2 cellular contexts compared by ENCODE assay signal in the genomic region with DNA sequence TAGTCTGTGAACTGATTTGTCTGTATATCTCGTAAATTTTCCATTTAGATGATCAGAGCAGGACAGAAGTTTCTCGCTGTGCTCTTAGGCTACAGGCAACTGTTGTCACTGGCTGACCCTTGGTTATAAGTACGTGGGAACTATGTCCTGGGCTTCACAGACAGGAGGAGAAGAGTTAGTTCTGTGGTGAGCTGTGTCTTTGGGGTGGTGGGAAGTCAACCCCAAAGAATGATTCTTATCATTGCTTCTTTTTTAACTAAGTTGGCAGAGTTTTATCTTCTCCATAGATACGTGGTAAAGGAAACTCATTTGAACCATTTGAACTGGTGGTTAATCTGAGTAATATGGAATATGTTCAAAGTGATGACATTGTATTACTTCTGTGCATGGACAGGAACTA.
TF ChIP-seq lines count a peak whose summit lies in the region.

No MANE protein-coding gene starts in this region.

TF ChIP-seq in SK-N-SH, 30 proteins besides CTCF, POLR2A, EP300 and RAD21:
- TF ChIP-seq MXI1 (IDR thresholded peaks at IDR 0.05; ENCODE audit: low read depth, low read length) (no peak), NFIC (IDR thresholded peaks at IDR 0.05; ENCODE audit: borderline replicate concordance) (no peak), EZH2phosphoT487 (IDR thresholded peaks at IDR 0.05; ENCODE audit: borderline replicate concordance, low read depth) (no peak), GABPA (IDR thresholded peaks at IDR 0.05; ENCODE audit: low read depth) (no peak), SMC3 (IDR thresholded peaks at IDR 0.05; ENCODE audit: low read depth, low read length) (no peak)

TF ChIP-seq in SK-N-SH treated with all-trans-retinoic acid at 6 μM for 48 hours, 23 proteins besides CTCF, POLR2A, EP300 and RAD21:
- TF ChIP-seq TSHZ2 (CRISPR knock-in tag; IDR thresholded peaks at IDR 0.05): no peak
